12 cellular contexts compared by ENCODE assay signal in genomic region chr11:48044577-48044976, GRCh38.
A peak's percentile ranks its signal among the peaks of the same experiment; 100 is the strongest.
DNase-seq lines count a peak whose midpoint lies in the region; ATAC-seq and TF ChIP-seq lines count a peak whose summit lies in the region.
"Had no signal": no experiment of that assay in that cellular context is flagged by ENCODE, and none has a peak within 500 bp of the region (broad histone marks: within the 10 kb centered on the region; RNA-seq: fewer than 3 reads in every experiment).

No MANE protein-coding gene starts in this region.

- no peak overlapping the region for H3K4me3 Mint-ChIP-seq in GM23338
- H3K4me3 Mint-ChIP-seq: activated CD4-positive, alpha-beta memory T cell treated with anti-CD3 and anti-CD28 coated beads, Interleukin-2, amount 10 ng/mL, durations not matched to agents 7 days and 5 days had no signal

- no peaks in the 10 kb centered on the region for H3K27me3 ChIP-seq in BLaER1 treated with 17β-estradiol and CSF1 and Interleukin-3, amounts not matched to agents 10 nM and 100 nM
- no peaks in the 10 kb centered on the region for H3K27me3 ChIP-seq in GM23338 (ENCODE audit: insufficient read depth)
- H3K27me3 ChIP-seq: ascending aorta had no signal

- peaks cover 0 to 100% (median 92%) of the 10 kb centered on the region in 11 experiments; a peak in 18 of 22 replicates for H4K20me1 ChIP-seq in BLaER1 treated with 17β-estradiol and CSF1 and Interleukin-3, amounts not matched to agents 10 nM and 100 nM
- no peaks in the 10 kb centered on the region for H4K20me1 ChIP-seq in GM23338 (replicated peaks; ENCODE audit: insufficient read depth)

- no peak overlapping the region for H2AFZ ChIP-seq in GM23338

- peaks cover 3% of the 10 kb centered on the region; the same call in 1 of the 2 replicates for H3K79me2 ChIP-seq in GM23338 (replicated peaks; ENCODE audit: insufficient read depth)

- H3K36me3 ChIP-seq in BLaER1 treated with 17β-estradiol and CSF1 and Interleukin-3, amounts not matched to agents 10 nM and 100 nM: peaks cover 0 to 74% (median 0%) of the 10 kb centered on the region in 11 experiments; a peak in 10 of 22 replicates
- H3K36me3 ChIP-seq in GM23338 (ENCODE audit: insufficient read depth): no peaks in the 10 kb centered on the region
- H3K36me3 ChIP-seq: ascending aorta had no signal

- peaks cover 26 to 99% (median 45%) of the 10 kb centered on the region in 10 experiments for H3K4me1 ChIP-seq in BLaER1 treated with 17β-estradiol and CSF1 and Interleukin-3, amounts not matched to agents 10 nM and 100 nM
- no peaks in the 10 kb centered on the region; the same call in 1 of the 2 replicates for H3K4me1 ChIP-seq in GM23338 (ENCODE audit: insufficient read depth)
- H3K4me1 ChIP-seq: ascending aorta had no signal

- no peak overlapping the region for H3K9ac ChIP-seq in BLaER1 treated with 17β-estradiol and CSF1 and Interleukin-3, amounts not matched to agents 10 nM and 100 nM

- no peaks in the 10 kb centered on the region for H3K9me3 ChIP-seq in BLaER1 treated with 17β-estradiol and CSF1 and Interleukin-3, amounts not matched to agents 10 nM and 100 nM (replicated peaks in 1 of 11)
- H3K9me3 ChIP-seq: ascending aorta had no signal

- H3K4me2 ChIP-seq in BLaER1 treated with 17β-estradiol and CSF1 and Interleukin-3, amounts not matched to agents 10 nM and 100 nM: peak overlapping the region in 10 of 11 experiments; percentile 58 to 94 (median 72); a peak in 21 of 22 replicates
- no peak overlapping the region for H3K4me2 ChIP-seq in GM23338

- TF ChIP-seq CTCF in GM23338 (conservative IDR thresholded peaks at IDR 0.05; ENCODE audit: low read depth in 2 of 2): no peak
- no peak for TF ChIP-seq CTCF in GM13976 (IDR thresholded peaks at IDR 0.05; ENCODE audit: borderline replicate concordance, control extremely low read depth, extremely low read depth, insufficient read depth, missing control alignments)

- intact Hi-C loops in Right ventricle myocardium superior (cut with DNase I): no loop called here

- ATAC-seq in GM23338: no peak
- peak; percentile 66 for ATAC-seq in Right ventricle myocardium superior (ENCODE audit: poor library complexity)
- no peak for ATAC-seq in GM21619 (IDR thresholded peaks at IDR 0.05; ENCODE audit: unreplicated experiment)

- no peak for DNase-seq in GM23338 (ENCODE audit: low spot score)
- peak; percentile 52 for DNase-seq in Right ventricle myocardium superior
- peak; percentile 83 for DNase-seq in pons (ENCODE audit: low spot score)
- DNase-seq in islet precursor cell: no peak
- DNase-seq in KBM-7: no peak
- no peak for DNase-seq in GM13976 (ENCODE audit: low spot score)
- DNase-seq: activated CD4-positive, alpha-beta memory T cell treated with anti-CD3 and anti-CD28 coated beads, Interleukin-2, amount 10 ng/mL, durations not matched to agents 7 days and 5 days; NCI-H2029 treated with DMSO at 0.1 percent for 48 hours; OCI-M1 had no signal

- no peaks in the 10 kb centered on the region for H3F3A ChIP-seq in GM23338 (replicated peaks; ENCODE audit: low read depth)

- H3K36me3 Mint-ChIP-seq in GM23338 (ENCODE audit: low read depth): no peaks in the 10 kb centered on the region

- H3K9me3 Mint-ChIP-seq in GM23338: no peaks in the 10 kb centered on the region
- H3K9me3 Mint-ChIP-seq: activated CD4-positive, alpha-beta memory T cell treated with anti-CD3 and anti-CD28 coated beads, Interleukin-2, amount 10 ng/mL, durations not matched to agents 7 days and 5 days had no signal

- H3K4me3 ChIP-seq in BLaER1 treated with 17β-estradiol and CSF1 and Interleukin-3, amounts not matched to agents 10 nM and 100 nM: no peak overlapping the region
- H3K4me3 ChIP-seq in GM23338: no peak overlapping the region
- H3K4me3 ChIP-seq: ascending aorta had no signal

- in situ Hi-C loops in KBM-7 (cut with MboI; ENCODE audit: low pct_unique_long_range_greater_than_20kb, low sequenced_read_pairs) (no loop called here), GM13976 (cut with MboI; ENCODE audit: low sequenced_read_pairs, unreplicated experiment) (no loop called here)

- peak overlapping the region; percentile 23; the same call in 1 of the 2 replicates for H3K27ac Mint-ChIP-seq in GM23338
- H3K27ac Mint-ChIP-seq: activated CD4-positive, alpha-beta memory T cell treated with anti-CD3 and anti-CD28 coated beads, Interleukin-2, amount 10 ng/mL, durations not matched to agents 7 days and 5 days had no signal

- peaks cover 31% of the 10 kb centered on the region for H3K4me1 Mint-ChIP-seq in GM23338

- peaks cover 7% of the 10 kb centered on the region for H3K27me3 Mint-ChIP-seq in GM23338 (ENCODE audit: insufficient read depth, low read depth, poor library complexity)
- H3K27me3 Mint-ChIP-seq: activated CD4-positive, alpha-beta memory T cell treated with anti-CD3 and anti-CD28 coated beads, Interleukin-2, amount 10 ng/mL, durations not matched to agents 7 days and 5 days had no signal

- H3K27ac ChIP-seq in BLaER1 treated with 17β-estradiol and CSF1 and Interleukin-3, amounts not matched to agents 10 nM and 100 nM: peak overlapping the region in 2 of 11 experiments; percentile 8 to 63; a peak in 3 of 22 replicates
- no peak overlapping the region for H3K27ac ChIP-seq in GM23338 (ENCODE audit: low read depth)
- H3K27ac ChIP-seq: ascending aorta had no signal

- no peaks in the 10 kb centered on the region for H3K9me2 ChIP-seq in GM23338 (ENCODE audit: insufficient read depth)

TF ChIP-seq in GM23338, 12 proteins besides CTCF, POLR2A, EP300 and RAD21 (continues in another document):
- TF ChIP-seq NANOG (IDR thresholded peaks at IDR 0.05; ENCODE audit: borderline replicate concordance) (no peak), ZNF462 (CRISPR knock-in tag; IDR thresholded peaks at IDR 0.05) (no peak), POLR2AphosphoS5 (IDR thresholded peaks at IDR 0.05; ENCODE audit: low read depth) (no peak), ETS1 (IDR thresholded peaks at IDR 0.05) (no peak), ZNF331 (CRISPR knock-in tag; IDR thresholded peaks at IDR 0.05; ENCODE audit: low read depth) (no peak)

Comparison
In these comparisons a context has a peak if more than half of its experiments do, and no peak if none do; other contexts are left out.
1. DNase-seq: peak in Right ventricle myocardium superior (single experiment) and pons (single experiment); none in GM23338 (single experiment), islet precursor cell (single experiment), KBM-7 (single experiment) and GM13976 (single experiment).